Comparison of ENCODE assay signal across 25 cellular contexts in the genomic region with DNA sequence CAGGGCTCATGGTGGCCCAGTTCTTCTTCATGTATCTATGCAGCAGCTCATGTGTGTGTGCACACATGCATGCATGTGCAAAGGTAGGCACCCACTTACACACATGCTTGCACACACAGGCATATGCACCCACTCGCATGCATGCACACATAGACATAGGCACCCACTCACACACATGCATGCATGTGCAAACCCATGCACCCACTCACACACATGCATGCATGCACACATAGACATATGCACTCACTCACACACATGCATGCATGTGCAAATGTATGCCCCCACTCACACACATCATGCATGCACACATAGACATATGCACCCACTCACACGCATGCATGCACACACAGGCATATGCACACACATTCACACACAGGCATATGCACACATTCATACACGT.
"Had no signal": no experiment of that assay in that cellular context is flagged by ENCODE, and none has a peak within 500 bp of the region (broad histone marks: within the 10 kb centered on the region; RNA-seq: fewer than 3 reads in every experiment).

No MANE protein-coding gene starts in this region.

- ATAC-seq: body of pancreas; effector memory CD8-positive, alpha-beta T cell; stimulated activated naive B cell treated with anti-CD40 and anti-IgM and Interleukin-4, amounts not matched to agents 10 μg/mL and 1 μg/mL and 100 μg/mL, for 72 hours; upper lobe of right lung had no signal

- H3K27ac ChIP-seq: body of pancreas, heart left ventricle, neutrophil, ovary, prostate gland, stomach, thyroid gland, upper lobe of right lung had no signal

- H3K4me2 ChIP-seq: smooth muscle cell had no signal

- H3K36me3 ChIP-seq: heart left ventricle, neutrophil, ovary, prostate gland, stomach, thyroid gland, upper lobe of right lung had no signal

- FAIRE-seq: kidney had no signal

- H3K4me1 ChIP-seq: prostate gland, thyroid gland had no signal

- H3K4me3 ChIP-seq: body of pancreas, heart left ventricle, ovary, prostate gland, smooth muscle cell, stomach, thyroid gland, upper lobe of right lung had no signal

- H3K9me3 ChIP-seq: body of pancreas, heart left ventricle, neutrophil, ovary, prostate gland, stomach, thyroid gland, upper lobe of right lung had no signal

- H3K27me3 ChIP-seq: body of pancreas, heart left ventricle, ovary, stomach, thyroid gland, upper lobe of right lung had no signal

- DNase-seq: activated CD4-positive, alpha-beta memory T cell treated with anti-CD3 and anti-CD28 coated beads for 36 hours; activated CD4-positive, alpha-beta T cell treated with anti-CD3 and anti-CD28 coated beads, Interleukin-2, amount 10 ng/mL, durations not matched to agents 24 days and 14 days; activated CD4-positive, CD25-positive, alpha-beta regulatory T cell treated with anti-CD3 and anti-CD28 coated beads, Interleukin-2, amount 50 U/mL, for 72 hours; activated naive CD4-positive, alpha-beta T cell; activated T-cell treated with anti-CD3 and anti-CD28 coated beads, Interleukin-2, amount 50 U/mL, for 48 hours; body of pancreas; cortex of kidney; effector memory CD8-positive, alpha-beta T cell; heart left ventricle; immature natural killer cell; kidney; natural killer cell; ovary; retina; stimulated activated CD4-positive, alpha-beta T cell treated with anti-CD3 and anti-CD28 coated beads, Interleukin-1b, Interleukin-23, amount 100 ng/mL, for 48 hours; stimulated activated CD4-positive, alpha-beta T cell treated with anti-CD3 and anti-CD28 coated beads, Interleukin-4, amount 100 ng/mL, for 4 hours; stimulated activated CD8-positive, alpha-beta memory T cell treated with anti-CD3 and anti-CD28 coated beads, Interleukin-4, amount 100 ng/mL, for 48 hours; stimulated activated naive B cell treated with anti-CD40 and anti-IgM and Interleukin-4, amounts not matched to agents 10 μg/mL and 1 μg/mL and 100 μg/mL, for 72 hours; stomach; T-helper 2 cell; thyroid gland; upper lobe of right lung had no signal
